2 cellular contexts compared by ENCODE assay signal in the genomic region with DNA sequence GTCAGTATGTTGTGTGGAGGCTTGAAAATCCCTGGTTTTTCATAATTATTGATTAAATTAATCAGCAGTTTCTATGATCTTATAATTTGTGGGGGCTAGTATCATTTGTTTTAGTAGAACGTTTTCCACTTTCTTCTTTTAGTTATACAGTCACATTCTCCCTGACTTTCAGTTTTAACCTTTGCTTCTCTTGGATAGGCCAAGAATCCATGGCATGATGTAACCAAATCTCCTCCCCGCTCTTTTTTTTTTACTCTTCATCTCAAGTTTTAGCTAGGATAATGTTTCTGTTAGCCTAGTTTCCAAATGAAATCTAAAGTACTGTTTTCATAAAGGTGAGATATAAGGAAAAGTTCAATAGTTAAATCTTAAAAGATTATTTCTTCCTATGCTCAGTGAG.
TF ChIP-seq lines count a peak whose summit lies in the region.

No MANE protein-coding gene starts in this region.

TF ChIP-seq in IMR-90, 13 proteins besides CTCF, POLR2A, EP300 and RAD21 (continued from another document):
- TF ChIP-seq NFE2L2 (IDR thresholded peaks at IDR 0.05; ENCODE audit: low read depth, low read length): no peak
- no peak for TF ChIP-seq RCOR1 (IDR thresholded peaks at IDR 0.05; ENCODE audit: insufficient replicate concordance, low read length)
- no peak for TF ChIP-seq MAZ (IDR thresholded peaks at IDR 0.05; ENCODE audit: borderline replicate concordance, low read depth, low read length)
- TF ChIP-seq MXI1 (IDR thresholded peaks at IDR 0.05; ENCODE audit: borderline replicate concordance, low read depth, low read length): no peak
- TF ChIP-seq CHD1 (IDR thresholded peaks at IDR 0.05; ENCODE audit: low read depth, low read length): no peak
- TF ChIP-seq, protein P1, sequence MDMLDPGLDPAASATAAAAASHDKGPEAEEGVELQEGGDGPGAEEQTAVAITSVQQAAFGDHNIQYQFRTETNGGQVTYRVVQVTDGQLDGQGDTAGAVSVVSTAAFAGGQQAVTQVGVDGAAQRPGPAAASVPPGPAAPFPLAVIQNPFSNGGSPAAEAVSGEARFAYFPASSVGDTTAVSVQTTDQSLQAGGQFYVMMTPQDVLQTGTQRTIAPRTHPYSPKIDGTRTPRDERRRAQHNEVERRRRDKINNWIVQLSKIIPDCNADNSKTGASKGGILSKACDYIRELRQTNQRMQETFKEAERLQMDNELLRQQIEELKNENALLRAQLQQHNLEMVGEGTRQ (IDR thresholded peaks at IDR 0.05; ENCODE audit: low read depth, low read length): no peak
- no peak for TF ChIP-seq MAFK (IDR thresholded peaks at IDR 0.05; ENCODE audit: low read depth, low read length)

TF ChIP-seq in SK-N-SH treated with all-trans-retinoic acid at 6 μM for 48 hours, 23 proteins besides CTCF, POLR2A, EP300 and RAD21 (continued from another document):
- TF ChIP-seq CSDC2 (CRISPR knock-in tag; IDR thresholded peaks at IDR 0.05): no peak
- no peak for TF ChIP-seq SNAI2 (CRISPR knock-in tag; IDR thresholded peaks at IDR 0.05)
- TF ChIP-seq ZFP30 (CRISPR knock-in tag; IDR thresholded peaks at IDR 0.05): no peak
- no peak for TF ChIP-seq RARB (CRISPR knock-in tag; IDR thresholded peaks at IDR 0.05)
- TF ChIP-seq, protein P2, sequence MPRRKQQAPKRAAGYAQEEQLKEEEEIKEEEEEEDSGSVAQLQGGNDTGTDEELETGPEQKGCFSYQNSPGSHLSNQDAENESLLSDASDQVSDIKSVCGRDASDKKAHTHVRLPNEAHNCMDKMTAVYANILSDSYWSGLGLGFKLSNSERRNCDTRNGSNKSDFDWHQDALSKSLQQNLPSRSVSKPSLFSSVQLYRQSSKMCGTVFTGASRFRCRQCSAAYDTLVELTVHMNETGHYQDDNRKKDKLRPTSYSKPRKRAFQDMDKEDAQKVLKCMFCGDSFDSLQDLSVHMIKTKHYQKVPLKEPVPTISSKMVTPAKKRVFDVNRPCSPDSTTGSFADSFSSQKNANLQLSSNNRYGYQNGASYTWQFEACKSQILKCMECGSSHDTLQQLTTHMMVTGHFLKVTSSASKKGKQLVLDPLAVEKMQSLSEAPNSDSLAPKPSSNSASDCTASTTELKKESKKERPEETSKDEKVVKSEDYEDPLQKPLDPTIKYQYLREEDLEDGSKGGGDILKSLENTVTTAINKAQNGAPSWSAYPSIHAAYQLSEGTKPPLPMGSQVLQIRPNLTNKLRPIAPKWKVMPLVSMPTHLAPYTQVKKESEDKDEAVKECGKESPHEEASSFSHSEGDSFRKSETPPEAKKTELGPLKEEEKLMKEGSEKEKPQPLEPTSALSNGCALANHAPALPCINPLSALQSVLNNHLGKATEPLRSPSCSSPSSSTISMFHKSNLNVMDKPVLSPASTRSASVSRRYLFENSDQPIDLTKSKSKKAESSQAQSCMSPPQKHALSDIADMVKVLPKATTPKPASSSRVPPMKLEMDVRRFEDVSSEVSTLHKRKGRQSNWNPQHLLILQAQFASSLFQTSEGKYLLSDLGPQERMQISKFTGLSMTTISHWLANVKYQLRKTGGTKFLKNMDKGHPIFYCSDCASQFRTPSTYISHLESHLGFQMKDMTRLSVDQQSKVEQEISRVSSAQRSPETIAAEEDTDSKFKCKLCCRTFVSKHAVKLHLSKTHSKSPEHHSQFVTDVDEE (CRISPR knock-in tag; IDR thresholded peaks at IDR 0.05): no peak
- TF ChIP-seq PPARA (CRISPR knock-in tag; IDR thresholded peaks at IDR 0.05; ENCODE audit: borderline replicate concordance): no peak
- no peak for TF ChIP-seq OSR1 (CRISPR knock-in tag; IDR thresholded peaks at IDR 0.05)
- TF ChIP-seq ZNF565 (CRISPR knock-in tag; conservative IDR thresholded peaks at IDR 0.05; ENCODE audit: low read depth): no peak
- TF ChIP-seq, protein P3, sequence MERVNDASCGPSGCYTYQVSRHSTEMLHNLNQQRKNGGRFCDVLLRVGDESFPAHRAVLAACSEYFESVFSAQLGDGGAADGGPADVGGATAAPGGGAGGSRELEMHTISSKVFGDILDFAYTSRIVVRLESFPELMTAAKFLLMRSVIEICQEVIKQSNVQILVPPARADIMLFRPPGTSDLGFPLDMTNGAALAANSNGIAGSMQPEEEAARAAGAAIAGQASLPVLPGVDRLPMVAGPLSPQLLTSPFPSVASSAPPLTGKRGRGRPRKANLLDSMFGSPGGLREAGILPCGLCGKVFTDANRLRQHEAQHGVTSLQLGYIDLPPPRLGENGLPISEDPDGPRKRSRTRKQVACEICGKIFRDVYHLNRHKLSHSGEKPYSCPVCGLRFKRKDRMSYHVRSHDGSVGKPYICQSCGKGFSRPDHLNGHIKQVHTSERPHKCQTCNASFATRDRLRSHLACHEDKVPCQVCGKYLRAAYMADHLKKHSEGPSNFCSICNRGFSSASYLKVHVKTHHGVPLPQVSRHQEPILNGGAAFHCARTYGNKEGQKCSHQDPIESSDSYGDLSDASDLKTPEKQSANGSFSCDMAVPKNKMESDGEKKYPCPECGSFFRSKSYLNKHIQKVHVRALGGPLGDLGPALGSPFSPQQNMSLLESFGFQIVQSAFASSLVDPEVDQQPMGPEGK (CRISPR knock-in tag; IDR thresholded peaks at IDR 0.05; ENCODE audit: borderline replicate concordance): no peak
- TF ChIP-seq, protein P4, sequence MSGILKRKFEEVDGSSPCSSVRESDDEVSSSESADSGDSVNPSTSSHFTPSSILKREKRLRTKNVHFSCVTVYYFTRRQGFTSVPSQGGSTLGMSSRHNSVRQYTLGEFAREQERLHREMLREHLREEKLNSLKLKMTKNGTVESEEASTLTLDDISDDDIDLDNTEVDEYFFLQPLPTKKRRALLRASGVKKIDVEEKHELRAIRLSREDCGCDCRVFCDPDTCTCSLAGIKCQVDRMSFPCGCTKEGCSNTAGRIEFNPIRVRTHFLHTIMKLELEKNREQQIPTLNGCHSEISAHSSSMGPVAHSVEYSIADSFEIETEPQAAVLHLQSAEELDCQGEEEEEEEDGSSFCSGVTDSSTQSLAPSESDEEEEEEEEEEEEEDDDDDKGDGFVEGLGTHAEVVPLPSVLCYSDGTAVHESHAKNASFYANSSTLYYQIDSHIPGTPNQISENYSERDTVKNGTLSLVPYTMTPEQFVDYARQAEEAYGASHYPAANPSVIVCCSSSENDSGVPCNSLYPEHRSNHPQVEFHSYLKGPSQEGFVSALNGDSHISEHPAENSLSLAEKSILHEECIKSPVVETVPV (CRISPR knock-in tag; IDR thresholded peaks at IDR 0.05): no peak
